1 cellular context compared by ENCODE assay signal in the genomic region with DNA sequence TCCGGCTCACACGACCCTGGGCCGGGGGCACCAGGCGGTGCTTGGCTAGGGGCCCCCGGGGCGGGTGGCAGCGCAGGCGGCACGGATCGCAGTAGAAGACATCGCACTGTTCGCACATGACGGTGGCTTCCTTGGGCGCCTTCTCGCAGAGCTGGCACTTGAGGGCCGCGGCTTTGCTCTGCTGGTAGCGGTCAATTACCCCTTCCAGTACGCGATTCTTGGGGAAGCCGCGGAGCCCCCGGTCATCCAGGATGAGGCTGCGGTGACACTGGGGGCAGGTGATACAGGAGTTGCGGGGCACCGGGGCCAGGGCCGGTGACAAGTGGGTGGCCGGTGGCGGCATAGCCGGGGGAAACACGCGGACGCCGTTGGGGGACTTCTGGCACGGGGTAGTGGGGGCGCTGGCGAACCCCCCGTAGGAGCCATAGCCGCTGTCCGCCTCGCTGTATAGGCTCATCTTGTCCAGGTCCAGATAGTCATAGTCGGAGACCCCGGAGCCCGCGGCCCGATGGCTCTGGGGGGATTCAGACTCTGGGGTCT.
TF ChIP-seq lines count a peak whose summit lies in the region.

No MANE protein-coding gene starts in this region.

TF ChIP-seq in WTC11, 78 proteins besides CTCF, POLR2A, EP300 and RAD21 (continued from another document):
- TF ChIP-seq ATF2 (CRISPR knock-in tag; IDR thresholded peaks at IDR 0.05; ENCODE audit: borderline replicate concordance, low read depth) = no peak
- no peak for TF ChIP-seq JUN (CRISPR knock-in tag; IDR thresholded peaks at IDR 0.05)
- TF ChIP-seq USF2 (CRISPR knock-in tag; IDR thresholded peaks at IDR 0.05) = no peak
- no peak for TF ChIP-seq CREM (CRISPR knock-in tag; IDR thresholded peaks at IDR 0.05)
